10 cellular contexts compared by ENCODE assay signal in the genomic region with DNA sequence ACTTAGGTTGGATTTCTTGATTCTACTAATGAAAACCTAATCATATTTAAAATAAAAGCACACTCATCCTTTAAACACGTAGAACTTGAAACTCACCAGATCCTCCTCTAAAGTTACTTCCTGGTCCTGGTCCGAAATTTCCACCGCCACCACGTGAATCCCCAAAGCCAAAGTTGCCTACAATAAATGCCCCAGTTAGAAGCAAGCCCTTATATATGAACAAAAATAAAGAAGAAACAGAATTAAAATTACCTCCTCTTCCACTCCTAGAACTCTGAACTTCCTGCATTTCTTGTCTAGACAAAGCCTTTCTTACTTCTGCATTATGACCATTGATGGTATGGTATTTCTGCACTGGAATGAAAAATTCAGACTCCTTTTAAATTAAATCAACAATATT. TPM values are rescaled to one million over a fixed set of nuclear protein-coding genes. Genes with fewer than 3 reads are reported as not detected.
DNase-seq lines count a peak whose midpoint lies in the region; ATAC-seq lines count a peak whose summit lies in the region.
"Had no signal": no experiment of that assay in that cellular context is flagged by ENCODE, and none has a peak within 500 bp of the region (broad histone marks: within the 10 kb centered on the region; RNA-seq: fewer than 3 reads in every experiment).

No MANE protein-coding gene starts in this region.

- H3K27me3 ChIP-seq in subcutaneous abdominal adipose tissue (ENCODE audit: control insufficient read depth in 5 of 5, insufficient read depth in 4 of 5, low read length in 5 of 5): no peaks in the 10 kb centered on the region
- H3K27me3 ChIP-seq: pancreas had no signal

- no peaks in the 10 kb centered on the region for H3K9me3 Mint-ChIP-seq in activated naive CD4-positive, alpha-beta T cell treated with anti-CD3 and anti-CD28 coated beads, Interleukin-2, amount 10 ng/mL, durations not matched to agents 7 days and 5 days
- no peaks in the 10 kb centered on the region for H3K9me3 Mint-ChIP-seq in activated CD4-positive, alpha-beta memory T cell treated with anti-CD3 and anti-CD28 coated beads, Interleukin-2, amount 10 ng/mL, durations not matched to agents 7 days and 5 days

- H3K9me3 ChIP-seq in subcutaneous abdominal adipose tissue (ENCODE audit: control insufficient read depth in 5 of 5, low read length in 5 of 5): no peaks in the 10 kb centered on the region
- H3K9me3 ChIP-seq: pancreas had no signal

- CTCF ChIA-PET in activated naive CD4-positive, alpha-beta T cell treated with anti-CD3 and anti-CD28 coated beads, Interleukin-2, amount 10 ng/mL, durations not matched to agents 7 days and 5 days (lab: Charles Lee): interaction anchor here (1.2 to 5.3 kb wide), 7 partner anchors 9 to 169 kb away, joined by 3 to 52 read pairs (median 11); no protein-coding TSS in a partner anchor
- CTCF ChIA-PET in activated CD4-positive, alpha-beta memory T cell treated with anti-CD3 and anti-CD28 coated beads, Interleukin-2, amount 10 ng/mL, durations not matched to agents 7 days and 5 days (lab: Charles Lee): interaction anchor here (1.2 to 4.9 kb wide), 4 partner anchors 9 to 106 kb away, joined by 3 to 29 read pairs (median 6); no protein-coding TSS in a partner anchor

- no peak for ATAC-seq in HG03439 (IDR thresholded peaks at IDR 0.05; ENCODE audit: unreplicated experiment)
- no peak for ATAC-seq in GM19324 (IDR thresholded peaks at IDR 0.05; ENCODE audit: low FRiP score, unreplicated experiment)
- ATAC-seq: pancreas had no signal

- peaks cover 61% of the 10 kb centered on the region for H3K4me1 Mint-ChIP-seq in activated naive CD4-positive, alpha-beta T cell treated with anti-CD3 and anti-CD28 coated beads, Interleukin-2, amount 10 ng/mL, durations not matched to agents 7 days and 5 days
- peaks cover 59% of the 10 kb centered on the region for H3K4me1 Mint-ChIP-seq in activated CD4-positive, alpha-beta memory T cell treated with anti-CD3 and anti-CD28 coated beads, Interleukin-2, amount 10 ng/mL, durations not matched to agents 7 days and 5 days

- peak overlapping the region; percentile 68 for H3K27ac Mint-ChIP-seq in activated naive CD4-positive, alpha-beta T cell treated with anti-CD3 and anti-CD28 coated beads, Interleukin-2, amount 10 ng/mL, durations not matched to agents 7 days and 5 days
- peak overlapping the region; percentile 66 for H3K27ac Mint-ChIP-seq in activated CD4-positive, alpha-beta memory T cell treated with anti-CD3 and anti-CD28 coated beads, Interleukin-2, amount 10 ng/mL, durations not matched to agents 7 days and 5 days

- H3K27me3 Mint-ChIP-seq in activated naive CD4-positive, alpha-beta T cell treated with anti-CD3 and anti-CD28 coated beads, Interleukin-2, amount 10 ng/mL, durations not matched to agents 7 days and 5 days: peaks cover 15% of the 10 kb centered on the region
- no peaks in the 10 kb centered on the region for H3K27me3 Mint-ChIP-seq in activated CD4-positive, alpha-beta memory T cell treated with anti-CD3 and anti-CD28 coated beads, Interleukin-2, amount 10 ng/mL, durations not matched to agents 7 days and 5 days

- H3K4me3 ChIP-seq in iPS-11a (ENCODE audit: low read depth, low read length): peak overlapping the region; percentile 20
- H3K4me3 ChIP-seq in subcutaneous abdominal adipose tissue (ENCODE audit: low read depth in 1 of 5, low read length in 5 of 5): no peak overlapping the region

- no peak for DNase-seq in activated naive CD4-positive, alpha-beta T cell treated with anti-CD3 and anti-CD28 coated beads, Interleukin-2, amount 10 ng/mL, durations not matched to agents 7 days and 5 days
- no peak for DNase-seq in activated naive CD4-positive, alpha-beta T cell treated with Interleukin-2 at 50 U/mL for 16 hours
- no peak for DNase-seq in activated CD4-positive, alpha-beta memory T cell treated with anti-CD3 and anti-CD28 coated beads, Interleukin-2, amount 10 ng/mL, durations not matched to agents 7 days and 5 days
- no peak for DNase-seq in NCI-H1436 treated with DMSO at 0.1 percent for 48 hours (lab: John Stamatoyannopoulos, UW)
- DNase-seq: activated CD4-positive, alpha-beta T cell treated with anti-CD3 and anti-CD28 coated beads for 48 hours; pancreas had no signal

- H3K36me3 Mint-ChIP-seq in activated naive CD4-positive, alpha-beta T cell treated with anti-CD3 and anti-CD28 coated beads, Interleukin-2, amount 10 ng/mL, durations not matched to agents 7 days and 5 days: peaks cover 83% of the 10 kb centered on the region
- H3K36me3 Mint-ChIP-seq in activated CD4-positive, alpha-beta memory T cell treated with anti-CD3 and anti-CD28 coated beads, Interleukin-2, amount 10 ng/mL, durations not matched to agents 7 days and 5 days (ENCODE audit: low read depth): peaks cover 91% of the 10 kb centered on the region

- peaks cover 10 to 60% (median 48%) of the 10 kb centered on the region in 5 donors for H3K4me1 ChIP-seq in subcutaneous abdominal adipose tissue (ENCODE audit: control insufficient read depth in 5 of 5, insufficient read depth in 5 of 5, low read length in 5 of 5)

- POLR2A ChIA-PET in activated CD4-positive, alpha-beta memory T cell treated with anti-CD3 and anti-CD28 coated beads, Interleukin-2, amount 10 ng/mL, durations not matched to agents 7 days and 5 days (lab: Charles Lee): interaction anchor here (1.8 to 13.1 kb wide), 8 partner anchors 9 to 302 kb away, joined by 6 to 406 read pairs (median 84); partner anchors contain the start of gene NFE2L3

- H3K27ac ChIP-seq in subcutaneous abdominal adipose tissue (ENCODE audit: low read depth, low read length): peak overlapping the region; percentile 100

- H3K9ac ChIP-seq in subcutaneous abdominal adipose tissue (ENCODE audit: low read length in 5 of 5): peak overlapping the region in 1 of 5 donors; percentile 56

- peak overlapping the region; percentile 77 for H3K4me3 Mint-ChIP-seq in activated naive CD4-positive, alpha-beta T cell treated with anti-CD3 and anti-CD28 coated beads, Interleukin-2, amount 10 ng/mL, durations not matched to agents 7 days and 5 days
- peak overlapping the region; percentile 94 for H3K4me3 Mint-ChIP-seq in activated CD4-positive, alpha-beta memory T cell treated with anti-CD3 and anti-CD28 coated beads, Interleukin-2, amount 10 ng/mL, durations not matched to agents 7 days and 5 days

- H3K36me3 ChIP-seq in subcutaneous abdominal adipose tissue (ENCODE audit: control insufficient read depth in 5 of 5, insufficient read depth in 5 of 5, low read length in 5 of 5): peaks cover 51 to 63% (median 61%) of the 10 kb centered on the region in 5 donors

RNA-seq across cellular contexts. Expression of gene HNRNPA2B1, which starts 4.2 kb away (rescaled TPM):
- 100 to 1,000 TPM; 696 to 705 TPM for total RNA-seq in activated CD4-positive, alpha-beta memory T cell treated with anti-CD3 and anti-CD28 coated beads, Interleukin-2, amount 10 ng/mL, durations not matched to agents 7 days and 5 days

RNA-seq across cellular contexts. Expression of gene CBX3, which starts 5.2 kb away (rescaled TPM):
- total RNA-seq in activated CD4-positive, alpha-beta memory T cell treated with anti-CD3 and anti-CD28 coated beads, Interleukin-2, amount 10 ng/mL, durations not matched to agents 7 days and 5 days: 100 to 1,000 TPM; 214 to 215 TPM

RNA-seq across cellular contexts. Expression of gene NFE2L3, which starts 44.3 kb away (rescaled TPM):
- total RNA-seq in activated CD4-positive, alpha-beta memory T cell treated with anti-CD3 and anti-CD28 coated beads, Interleukin-2, amount 10 ng/mL, durations not matched to agents 7 days and 5 days: 10 to 100 TPM; 21.5 to 24.0 TPM
